In the genomic region with DNA sequence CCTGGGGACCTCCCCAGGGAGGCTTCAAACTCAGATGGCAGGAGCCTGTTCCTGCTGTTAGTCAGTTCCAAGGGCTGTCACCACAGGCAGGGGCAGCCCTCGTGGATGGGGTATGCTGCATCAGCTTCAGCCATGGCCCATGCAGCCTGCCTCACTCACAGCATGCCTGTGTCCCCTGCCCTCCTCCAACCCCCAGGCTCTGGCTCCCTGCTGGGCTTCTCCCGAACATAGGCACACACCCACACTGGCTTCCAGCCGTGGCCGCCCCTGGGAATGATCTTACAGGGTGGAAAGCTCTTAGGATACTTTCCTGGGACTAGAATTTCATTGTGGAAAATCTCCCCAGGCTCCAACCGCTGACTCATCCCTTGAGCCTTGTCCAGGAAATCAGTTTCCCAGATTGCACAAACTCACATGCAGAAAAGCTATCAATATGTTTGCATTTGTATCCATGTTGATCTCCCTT, we compare ENCODE assay signal across 15 cellular contexts.
DNase-seq lines count a peak whose midpoint lies in the region; ATAC-seq, FAIRE-seq and TF ChIP-seq lines count a peak whose summit lies in the region.
"Had no signal": no experiment of that assay in that cellular context is flagged by ENCODE, and none has a peak within 500 bp of the region (broad histone marks: within the 10 kb centered on the region; RNA-seq: fewer than 3 reads in every experiment).

No MANE protein-coding gene starts in this region.

- H3K9me3 ChIP-seq in RWPE2 (ENCODE audit: severe bottlenecking) = no peaks in the 10 kb centered on the region

- FAIRE-seq in D721Med (lab: Jason Lieb, UNC) = no peak
- FAIRE-seq: GM18507 had no signal

- no peak overlapping the region for H3K4me3 ChIP-seq in RWPE2 (ENCODE audit: severe bottlenecking)
- no peak overlapping the region for H3K4me3 ChIP-seq in fibroblast of the aortic adventitia (ENCODE audit: low read depth, low read length)

- H3K4me1 ChIP-seq in RWPE2 (ENCODE audit: insufficient read depth, poor library complexity, severe bottlenecking) = no peaks in the 10 kb centered on the region

- H3K27me3 ChIP-seq in RWPE2 (ENCODE audit: insufficient read depth, poor library complexity, severe bottlenecking) = no peaks in the 10 kb centered on the region

- no peak overlapping the region for H3K27ac ChIP-seq in RWPE2 (ENCODE audit: poor library complexity, severe bottlenecking)
- H3K27ac ChIP-seq: epithelial cell of prostate had no signal

- no peaks in the 10 kb centered on the region for H3K36me3 ChIP-seq in RWPE2 (ENCODE audit: low read depth)

- DNase-seq in A172 (ENCODE audit: low spot score) (peak; percentile 17), GM03348 (ENCODE audit: low spot score) (peak; percentile 49), RWPE2 (ENCODE audit: low spot score) (no peak), fibroblast of the aortic adventitia (ENCODE audit: low read depth) (peak; percentile 42), HK-2 (ENCODE audit: unreplicated experiment) (no peak), D721Med (ENCODE audit: insufficient read length, low spot score) (no peak), DMS79 treated with DMSO at 0.1 percent for 48 hours (lab: John Stamatoyannopoulos, UW) (no peak)
- DNase-seq: activated naive CD4-positive, alpha-beta T cell treated with Interleukin-2 at 50 U/mL for 16 hours; caudate nucleus; KBM-7; NCI-H345; stimulated activated CD4-positive, alpha-beta T cell treated with anti-CD3 and anti-CD28 coated beads, Interleukin-2, amount 100 ng/mL, for 24 hours had no signal

- TF ChIP-seq CTCF in RWPE2 (IDR thresholded peaks at IDR 0.05; ENCODE audit: poor library complexity, severe bottlenecking) (no peak), fibroblast of the aortic adventitia (IDR thresholded peaks at IDR 0.05; ENCODE audit: insufficient read depth, low read length) (no peak), D721Med (IDR thresholded peaks at IDR 0.05; ENCODE audit: insufficient read depth, missing control alignments) (no peak)

- ATAC-seq in RWPE2 (ENCODE audit: low read depth) = peak; percentile 49; the same call in 2 of the 3 replicates
- no peak for ATAC-seq in HG03354 (IDR thresholded peaks at IDR 0.05; ENCODE audit: poor library complexity, severe bottlenecking, unreplicated experiment)

Comparison
In these comparisons a context has a peak if more than half of its experiments do, and no peak if none do; other contexts are left out.
1. DNase-seq: peak in A172 (single experiment), GM03348 (single experiment) and fibroblast of the aortic adventitia (single experiment); none in RWPE2 (single experiment), HK-2 (single experiment), D721Med (single experiment) and DMS79 treated with DMSO at 0.1 percent for 48 hours (single experiment).